Comparison of ENCODE assay signal across 25 cellular contexts in the genomic region with DNA sequence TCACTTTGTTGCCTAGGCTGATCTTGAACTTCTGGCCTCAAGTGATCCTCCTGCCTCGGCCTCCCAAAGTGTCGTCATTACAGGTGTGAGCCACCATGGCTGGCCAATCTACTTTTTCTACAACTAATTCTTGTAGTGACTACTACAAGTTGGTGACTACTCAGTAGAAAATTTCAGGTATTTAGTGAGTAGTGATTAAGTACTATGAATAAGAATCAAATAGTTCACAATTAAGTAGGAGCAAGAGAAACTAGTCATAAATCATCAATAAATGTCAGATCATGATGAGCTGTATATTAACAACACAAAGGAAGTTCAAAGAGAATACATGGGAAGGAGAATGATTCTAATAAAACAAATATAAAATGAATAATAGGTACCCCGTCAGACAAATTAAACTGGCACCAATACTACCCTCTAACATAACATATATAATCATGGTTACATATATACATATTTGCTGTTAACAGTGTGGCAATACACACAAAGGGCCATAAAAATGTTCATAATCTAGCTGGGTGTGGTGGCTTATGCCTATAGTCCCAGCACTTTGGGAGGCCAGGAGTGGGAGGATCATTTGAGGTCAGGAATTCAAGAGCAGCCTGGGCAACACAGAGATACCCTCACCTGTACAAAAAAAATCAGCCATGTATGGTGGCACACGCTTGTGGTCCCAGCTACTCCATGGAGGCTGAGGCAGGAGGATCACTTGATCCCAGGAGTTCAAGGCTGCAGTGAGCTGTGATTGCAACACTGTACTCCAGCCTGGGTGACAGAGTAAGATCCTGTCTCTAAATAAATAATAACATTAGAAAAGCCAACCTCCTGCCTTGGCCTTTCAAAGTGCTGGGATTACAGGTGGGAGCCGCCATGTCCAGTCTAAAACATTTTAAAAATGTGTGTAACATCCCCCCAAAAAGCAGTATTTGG.
"Had no signal": no experiment of that assay in that cellular context is flagged by ENCODE, and none has a peak within 500 bp of the region (broad histone marks: within the 10 kb centered on the region; RNA-seq: fewer than 3 reads in every experiment).

No MANE protein-coding gene starts in this region.

- H3K79me2 ChIP-seq: parathyroid adenoma had no signal

- H3K4me1 Mint-ChIP-seq: activated B cell treated with CpG ODN at 0.5 μM for 24 hours; activated CD8-positive, alpha-beta memory T cell treated with anti-CD3 and anti-CD28 coated beads, Interleukin-2, amount 10 ng/mL, durations not matched to agents 7 days and 5 days; endodermal cell; naive B cell; stimulated activated naive B cell treated with anti-CD40 and anti-IgM and Interleukin-4, amounts not matched to agents 10 μg/mL and 1 μg/mL and 100 μg/mL, for 72 hours had no signal

- H3K27ac ChIP-seq: esophagus squamous epithelium, parathyroid adenoma, psoas muscle, stomach, thyroid gland had no signal

- H3K4me3 Mint-ChIP-seq: activated B cell treated with CpG ODN at 0.5 μM for 24 hours; activated CD8-positive, alpha-beta memory T cell treated with anti-CD3 and anti-CD28 coated beads, Interleukin-2, amount 10 ng/mL, durations not matched to agents 7 days and 5 days; activated CD8-positive, alpha-beta T cell treated with anti-CD3 and anti-CD28 coated beads for 36 hours; activated naive CD4-positive, alpha-beta T cell treated with anti-CD3 and anti-CD28 coated beads for 36 hours; activated T-helper 1 cell treated with anti-CD3 and anti-CD28 coated beads, Interleukin-12 subunit alpha, Interleukin-12 subunit beta, Interleukin-2, Interleukin-4 antibody, amounts not matched to agents 30 ng/mL and 10 ng/mL and 1 ng/mL, durations not matched to agents 14 hours and 24 hours and 36 hours; endodermal cell; naive B cell; stimulated activated naive B cell treated with anti-CD40 and anti-IgM and Interleukin-4, amounts not matched to agents 10 μg/mL and 1 μg/mL and 100 μg/mL, for 72 hours; T-helper 2 cell treated with Interferon-gamma antibody and Interleukin-4, amounts not matched to agents 5 μg/mL and 100 μg/mL, for 36 hours had no signal

- DNase-seq: activated B cell treated with CpG ODN at 0.5 μM for 24 hours; activated CD4-positive, alpha-beta T cell treated with anti-CD3 and anti-CD28 coated beads, Interleukin-2, amount 50 U/mL, for 1 hour; activated CD8-positive, alpha-beta memory T cell treated with anti-CD3 and anti-CD28 coated beads, Interleukin-2, amount 10 ng/mL, durations not matched to agents 7 days and 5 days; activated CD8-positive, alpha-beta T cell treated with anti-CD3 and anti-CD28 coated beads for 36 hours; activated effector memory CD4-positive, alpha-beta T cell treated with anti-CD3 and anti-CD28 coated beads, Interleukin-2, amount 50 U/mL, for 16 hours; activated naive CD4-positive, alpha-beta T cell treated with anti-CD3 and anti-CD28 coated beads for 36 hours; activated T-cell treated with anti-CD3 and anti-CD28 coated beads for 4 hours; amniotic stem cell; central memory CD4-positive, alpha-beta T cell; endodermal cell; esophagus squamous epithelium; foreskin melanocyte; left ventricle myocardium superior; naive B cell; nucleus accumbens; psoas muscle; stimulated activated CD4-positive, alpha-beta T cell treated with anti-CD3 and anti-CD28 coated beads, Interleukin-15, amount 100 ng/mL, for 24 hours; stimulated activated CD4-positive, alpha-beta T cell treated with anti-CD3 and anti-CD28 coated beads, Interleukin-2, amount 100 ng/mL, for 24 hours; stimulated activated naive B cell treated with anti-CD40 and anti-IgM and Interleukin-4, amounts not matched to agents 10 μg/mL and 1 μg/mL and 100 μg/mL, for 72 hours; stomach; T-helper 1 cell; thyroid gland had no signal

- H3K27me3 ChIP-seq: esophagus squamous epithelium, stomach, thyroid gland had no signal

- H3K4me1 ChIP-seq: esophagus squamous epithelium, parathyroid adenoma, psoas muscle, stomach, thyroid gland had no signal

- H3K9me3 ChIP-seq: esophagus squamous epithelium, psoas muscle, stomach, thyroid gland had no signal

- H3K4me3 ChIP-seq: esophagus squamous epithelium, psoas muscle, stomach, thyroid gland had no signal

- H3K9ac ChIP-seq: parathyroid adenoma had no signal

- ATAC-seq: activated CD8-positive, alpha-beta memory T cell treated with anti-CD3 and anti-CD28 coated beads, Interleukin-2, amount 10 ng/mL, durations not matched to agents 7 days and 5 days; activated CD8-positive, alpha-beta T cell treated with anti-CD3 and anti-CD28 coated beads for 36 hours; left ventricle myocardium superior; psoas muscle; stimulated activated naive B cell treated with anti-CD40 and anti-IgM and Interleukin-4, amounts not matched to agents 10 μg/mL and 1 μg/mL and 100 μg/mL, for 72 hours had no signal

- H3K9me3 Mint-ChIP-seq: activated B cell treated with CpG ODN at 0.5 μM for 24 hours; activated CD8-positive, alpha-beta T cell treated with anti-CD3 and anti-CD28 coated beads for 36 hours; activated naive CD4-positive, alpha-beta T cell treated with anti-CD3 and anti-CD28 coated beads for 36 hours; activated T-helper 1 cell treated with anti-CD3 and anti-CD28 coated beads, Interleukin-12 subunit alpha, Interleukin-12 subunit beta, Interleukin-2, Interleukin-4 antibody, amounts not matched to agents 30 ng/mL and 10 ng/mL and 1 ng/mL, durations not matched to agents 14 hours and 24 hours and 36 hours; endodermal cell; naive B cell; stimulated activated naive B cell treated with anti-CD40 and anti-IgM and Interleukin-4, amounts not matched to agents 10 μg/mL and 1 μg/mL and 100 μg/mL, for 72 hours; T-helper 2 cell treated with Interferon-gamma antibody and Interleukin-4, amounts not matched to agents 5 μg/mL and 100 μg/mL, for 36 hours had no signal

- H2AFZ ChIP-seq: parathyroid adenoma had no signal

- H3K27me3 Mint-ChIP-seq: activated B cell treated with CpG ODN at 0.5 μM for 24 hours; activated CD8-positive, alpha-beta memory T cell treated with anti-CD3 and anti-CD28 coated beads, Interleukin-2, amount 10 ng/mL, durations not matched to agents 7 days and 5 days; activated CD8-positive, alpha-beta T cell treated with anti-CD3 and anti-CD28 coated beads for 36 hours; naive B cell; stimulated activated naive B cell treated with anti-CD40 and anti-IgM and Interleukin-4, amounts not matched to agents 10 μg/mL and 1 μg/mL and 100 μg/mL, for 72 hours had no signal

- H3K27ac Mint-ChIP-seq: activated B cell treated with CpG ODN at 0.5 μM for 24 hours; activated CD8-positive, alpha-beta memory T cell treated with anti-CD3 and anti-CD28 coated beads, Interleukin-2, amount 10 ng/mL, durations not matched to agents 7 days and 5 days; activated CD8-positive, alpha-beta T cell treated with anti-CD3 and anti-CD28 coated beads for 36 hours; activated naive CD4-positive, alpha-beta T cell treated with anti-CD3 and anti-CD28 coated beads for 36 hours; activated T-helper 1 cell treated with anti-CD3 and anti-CD28 coated beads, Interleukin-12 subunit alpha, Interleukin-12 subunit beta, Interleukin-2, Interleukin-4 antibody, amounts not matched to agents 30 ng/mL and 10 ng/mL and 1 ng/mL, durations not matched to agents 14 hours and 24 hours and 36 hours; endodermal cell; stimulated activated naive B cell treated with anti-CD40 and anti-IgM and Interleukin-4, amounts not matched to agents 10 μg/mL and 1 μg/mL and 100 μg/mL, for 72 hours; T-helper 2 cell treated with Interferon-gamma antibody and Interleukin-4, amounts not matched to agents 5 μg/mL and 100 μg/mL, for 36 hours had no signal
